Comparison of ENCODE assay signal across 16 cellular contexts in the genomic region with DNA sequence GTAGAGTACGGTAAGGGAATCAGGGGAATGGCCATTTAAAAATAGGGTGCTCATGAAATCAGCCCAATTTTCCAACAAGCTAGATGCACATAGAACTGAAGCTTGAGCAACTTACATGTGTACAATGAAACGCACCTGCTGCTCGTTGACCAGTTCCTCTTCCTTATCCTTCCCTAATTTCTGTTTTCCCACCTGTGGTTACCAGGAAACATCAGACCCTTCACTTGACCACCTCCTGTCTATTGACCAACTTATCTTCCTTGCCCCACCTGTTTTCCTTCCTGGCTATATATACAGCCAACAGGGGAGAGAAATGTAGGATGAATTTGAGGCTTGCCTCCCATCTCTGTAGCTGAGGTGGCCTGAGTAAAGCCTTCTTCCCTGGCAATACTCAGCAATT. TPM values are rescaled to one million over a fixed set of nuclear protein-coding genes. Genes with fewer than 3 reads are reported as not detected.
"Had no signal": no experiment of that assay in that cellular context is flagged by ENCODE, and none has a peak within 500 bp of the region (broad histone marks: within the 10 kb centered on the region; RNA-seq: fewer than 3 reads in every experiment).

No MANE protein-coding gene starts in this region.

- H3K36me3 ChIP-seq: colonic mucosa, esophagus muscularis mucosa, left ventricle myocardium inferior, pancreas, thoracic aorta, upper lobe of right lung had no signal

- H3K36me3 Mint-ChIP-seq: activated naive CD4-positive, alpha-beta T cell treated with anti-CD3 and anti-CD28 coated beads, Interleukin-2, amount 50 U/mL, for 24 hours; naive thymus-derived CD4-positive, alpha-beta T cell had no signal

- H3K27ac Mint-ChIP-seq: activated B cell treated with CpG ODN at 0.5 μM for 24 hours; activated CD8-positive, alpha-beta T cell treated with anti-CD3 and anti-CD28 coated beads for 36 hours; activated naive CD4-positive, alpha-beta T cell treated with anti-CD3 and anti-CD28 coated beads, Interleukin-2, amount 50 U/mL, for 24 hours; naive thymus-derived CD4-positive, alpha-beta T cell; stimulated activated naive CD8-positive, alpha-beta T cell treated with anti-CD3 and anti-CD28 coated beads, Interleukin-15, amount 100 ng/mL, for 72 hours had no signal

- H3K27me3 Mint-ChIP-seq: activated CD8-positive, alpha-beta T cell treated with anti-CD3 and anti-CD28 coated beads for 36 hours; stimulated activated naive CD8-positive, alpha-beta T cell treated with anti-CD3 and anti-CD28 coated beads, Interleukin-15, amount 100 ng/mL, for 72 hours had no signal

- DNase-seq: activated B cell treated with CpG ODN at 0.5 μM for 24 hours; activated CD4-positive, alpha-beta T cell treated with anti-CD3 and anti-CD28 coated beads for 48 hours; activated CD8-positive, alpha-beta T cell treated with anti-CD3 and anti-CD28 coated beads for 36 hours; activated effector memory CD4-positive, alpha-beta T cell treated with anti-CD3 and anti-CD28 coated beads, Interleukin-2, amount 50 U/mL, for 16 hours; activated T-cell treated with anti-CD3 and anti-CD28 coated beads, Interleukin-2, amount 50 U/mL, for 48 hours; colonic mucosa; kidney; left ventricle myocardium inferior; naive thymus-derived CD4-positive, alpha-beta T cell; pancreas; stimulated activated CD4-positive, alpha-beta T cell treated with anti-CD3 and anti-CD28 coated beads, Interleukin-1b, Interleukin-23, amount 100 ng/mL, for 48 hours; stimulated activated naive CD8-positive, alpha-beta T cell treated with anti-CD3 and anti-CD28 coated beads, Interleukin-15, amount 100 ng/mL, for 72 hours; upper lobe of right lung had no signal

- H3K9me3 ChIP-seq: colonic mucosa, esophagus muscularis mucosa, left ventricle myocardium inferior, pancreas, thoracic aorta, upper lobe of right lung had no signal

- H3K9me3 Mint-ChIP-seq: activated B cell treated with CpG ODN at 0.5 μM for 24 hours; activated CD8-positive, alpha-beta T cell treated with anti-CD3 and anti-CD28 coated beads for 36 hours; activated naive CD4-positive, alpha-beta T cell treated with anti-CD3 and anti-CD28 coated beads, Interleukin-2, amount 50 U/mL, for 24 hours; stimulated activated naive CD8-positive, alpha-beta T cell treated with anti-CD3 and anti-CD28 coated beads, Interleukin-15, amount 100 ng/mL, for 72 hours had no signal

- H3K4me1 Mint-ChIP-seq: activated naive CD4-positive, alpha-beta T cell treated with anti-CD3 and anti-CD28 coated beads, Interleukin-2, amount 50 U/mL, for 24 hours; stimulated activated naive CD8-positive, alpha-beta T cell treated with anti-CD3 and anti-CD28 coated beads, Interleukin-15, amount 100 ng/mL, for 72 hours had no signal

- H3K4me3 ChIP-seq: colonic mucosa, esophagus muscularis mucosa, left ventricle myocardium inferior, pancreas, thoracic aorta, upper lobe of right lung had no signal

- H3K4me3 Mint-ChIP-seq: activated B cell treated with CpG ODN at 0.5 μM for 24 hours; activated CD8-positive, alpha-beta T cell treated with anti-CD3 and anti-CD28 coated beads for 36 hours; activated naive CD4-positive, alpha-beta T cell treated with anti-CD3 and anti-CD28 coated beads, Interleukin-2, amount 50 U/mL, for 24 hours; naive thymus-derived CD4-positive, alpha-beta T cell; stimulated activated naive CD8-positive, alpha-beta T cell treated with anti-CD3 and anti-CD28 coated beads, Interleukin-15, amount 100 ng/mL, for 72 hours had no signal

- H3K4me1 ChIP-seq: colonic mucosa, esophagus muscularis mucosa, left ventricle myocardium inferior, pancreas, upper lobe of right lung had no signal

- H3K27me3 ChIP-seq: colonic mucosa, esophagus muscularis mucosa, pancreas, upper lobe of right lung had no signal

- H3K27ac ChIP-seq: colonic mucosa, esophagus muscularis mucosa, left ventricle myocardium inferior, pancreas, thoracic aorta, upper lobe of right lung had no signal

RNA-seq across cellular contexts. Expression of a gene that starts 37.8 kb away (rescaled TPM):
- polyA plus RNA-seq: naive thymus-derived CD4-positive, alpha-beta T cell had no signal
